Comparison of ENCODE assay signal across 8 cellular contexts in the genomic region with DNA sequence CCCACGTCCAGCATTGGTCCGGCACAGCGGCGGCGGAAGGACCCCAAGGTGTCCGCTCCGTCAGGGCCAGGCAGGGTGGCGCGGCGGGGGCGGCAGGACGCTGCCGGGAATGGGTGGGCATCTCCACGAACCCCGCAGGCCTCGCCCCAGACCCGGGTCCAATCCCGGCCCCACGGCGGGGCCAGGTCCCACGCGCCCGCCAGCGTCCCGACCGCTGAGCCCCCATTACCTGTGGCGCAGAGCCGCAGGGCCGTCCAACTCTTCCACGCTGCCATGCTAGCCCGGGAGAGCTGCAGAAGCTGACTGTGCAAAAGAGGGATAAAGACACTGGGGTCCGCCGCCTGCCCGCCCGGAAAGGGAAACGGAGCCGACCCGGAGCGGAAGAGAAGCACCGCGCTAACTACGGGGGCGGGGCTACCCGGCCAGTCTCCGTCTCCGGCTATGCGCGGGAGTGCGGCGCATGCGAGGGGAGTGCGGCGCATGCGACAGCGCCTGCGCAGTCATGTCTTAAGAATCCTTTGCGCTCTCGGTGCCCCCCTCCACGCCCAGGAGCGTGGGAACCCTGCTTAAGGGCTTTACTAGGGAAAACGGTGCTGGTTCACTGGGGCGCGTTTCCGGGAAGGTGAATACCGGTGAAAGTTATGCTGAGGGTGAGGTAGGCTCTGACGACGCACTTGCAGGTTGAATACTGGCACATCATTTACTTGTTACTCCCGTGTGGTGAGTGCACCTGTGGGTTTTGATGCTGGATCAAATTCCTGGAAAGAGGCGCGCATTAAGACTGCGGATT.
A peak's percentile ranks its signal among the peaks of the same experiment; 100 is the strongest.
DNase-seq lines count a peak whose midpoint lies in the region; FAIRE-seq and TF ChIP-seq lines count a peak whose summit lies in the region.

Gene TMX3 (minus strand): TSS at position 402 of the 790 bp plus-strand sequence. CDS start 127 bp downstream, at position 275.

- no peaks in the 10 kb centered on the region for H3K27me3 Mint-ChIP-seq in nephron (ENCODE audit: low read depth)
- no peaks in the 10 kb centered on the region for H3K27me3 Mint-ChIP-seq in stimulated activated naive CD8-positive, alpha-beta T cell treated with anti-CD3 and anti-CD28 coated beads, Interleukin-15, Interleukin-2, amounts not matched to agents 100 ng/mL and 50 ng/mL, for 24 hours

- no peak for TF ChIP-seq CTCF in Loucy (conservative IDR thresholded peaks at IDR 0.05; ENCODE audit: low read length)
- no peak for TF ChIP-seq CTCF in fibroblast of pulmonary artery (IDR thresholded peaks at IDR 0.05; ENCODE audit: low read length, missing control alignments)
- TF ChIP-seq CTCF in nephron (IDR thresholded peaks at IDR 0.05; ENCODE audit: unreplicated experiment in 3 of 3), result no peak

- H3K36me3 ChIP-seq in Loucy (ENCODE audit: insufficient read depth, low read length), result peaks cover 22% of the 10 kb centered on the region; the same call in 1 of the 2 replicates

- no peaks in the 10 kb centered on the region for H3K27me3 ChIP-seq in Loucy (ENCODE audit: insufficient read depth, low read length, poor library complexity, severe bottlenecking)

- peak within 1 kb of the TSS; percentile 86 for H3K4me2 ChIP-seq in Loucy (ENCODE audit: low read depth, low read length, poor library complexity, severe bottlenecking)

- TF ChIP-seq POLR2A in H54 (IDR thresholded peaks at IDR 0.05; ENCODE audit: low read depth, low read length) (peak; percentile 48), Raji (IDR thresholded peaks at IDR 0.05; ENCODE audit: insufficient read depth, low read depth, low read length) (peak; percentile 70)

- peaks cover 26% of the 10 kb centered on the region for H3K4me1 Mint-ChIP-seq in nephron
- peaks cover 46% of the 10 kb centered on the region for H3K4me1 Mint-ChIP-seq in stimulated activated naive CD8-positive, alpha-beta T cell treated with anti-CD3 and anti-CD28 coated beads, Interleukin-15, Interleukin-2, amounts not matched to agents 100 ng/mL and 50 ng/mL, for 24 hours (ENCODE audit: low read depth)

- peak within 1 kb of the TSS; percentile 91 for H3K9ac ChIP-seq in Loucy (ENCODE audit: low read depth, low read length, poor library complexity, severe bottlenecking)

- H3K9me2 ChIP-seq in Loucy (replicated peaks; ENCODE audit: low read depth, low read length), result no peaks in the 10 kb centered on the region

- peaks cover 45% of the 10 kb centered on the region for H3K4me1 ChIP-seq in Loucy (ENCODE audit: insufficient read depth, low read length, poor library complexity, severe bottlenecking)

- peak; percentile 74 for FAIRE-seq in H54 (lab: Jason Lieb, UNC)

- H3K79me2 ChIP-seq in Loucy (ENCODE audit: insufficient read depth, low read length), result peaks cover 59% of the 10 kb centered on the region

- peak within 1 kb of the TSS; percentile 76 to 94 (median 94) for H3K27ac Mint-ChIP-seq in nephron
- H3K27ac Mint-ChIP-seq in stimulated activated naive CD8-positive, alpha-beta T cell treated with anti-CD3 and anti-CD28 coated beads, Interleukin-15, Interleukin-2, amounts not matched to agents 100 ng/mL and 50 ng/mL, for 24 hours, result peak within 1 kb of the TSS; percentile 96

- H4K20me1 ChIP-seq in Loucy (ENCODE audit: insufficient read depth, low read length, poor library complexity, severe bottlenecking), result peaks cover 42% of the 10 kb centered on the region

- H3F3A ChIP-seq in Loucy (ENCODE audit: low read depth), result no peaks in the 10 kb centered on the region

- peak within 1 kb of the TSS; percentile 92 for H3K4me3 ChIP-seq in Loucy (ENCODE audit: low read length, poor library complexity, severe bottlenecking)
- H3K4me3 ChIP-seq in fibroblast of pulmonary artery (replicated peaks; ENCODE audit: low read depth, low read length), result peak within 1 kb of the TSS; percentile 84

- H3K4me3 Mint-ChIP-seq in nephron, result peak within 1 kb of the TSS; percentile 95 to 98 (median 97)
- peak within 1 kb of the TSS; percentile 99 for H3K4me3 Mint-ChIP-seq in stimulated activated naive CD8-positive, alpha-beta T cell treated with anti-CD3 and anti-CD28 coated beads, Interleukin-15, Interleukin-2, amounts not matched to agents 100 ng/mL and 50 ng/mL, for 24 hours

- H3K9me3 Mint-ChIP-seq in nephron, result no peaks in the 10 kb centered on the region
- no peaks in the 10 kb centered on the region for H3K9me3 Mint-ChIP-seq in stimulated activated naive CD8-positive, alpha-beta T cell treated with anti-CD3 and anti-CD28 coated beads, Interleukin-15, Interleukin-2, amounts not matched to agents 100 ng/mL and 50 ng/mL, for 24 hours

- H3K9me3 ChIP-seq in Loucy (ENCODE audit: insufficient read depth, low read depth, low read length), result no peaks in the 10 kb centered on the region

- DNase-seq in EL (peak; percentile 95), H54 (ENCODE audit: insufficient read length, low spot score) (peak; percentile 68), fibroblast of pulmonary artery (ENCODE audit: low read depth) (peak; percentile 95)
- peak; percentile 90 for DNase-seq in activated T-helper 9 cell treated with anti-CD3 and anti-CD28 coated beads, Interleukin-2, amount 50 U/mL, for 16 hours (ENCODE audit: low read depth)

- H2AFZ ChIP-seq in Loucy (ENCODE audit: low read length), result peak within 1 kb of the TSS; percentile 100

- peaks cover 26% of the 10 kb centered on the region for H3K36me3 Mint-ChIP-seq in nephron (ENCODE audit: low read depth)
- peaks cover 47% of the 10 kb centered on the region for H3K36me3 Mint-ChIP-seq in stimulated activated naive CD8-positive, alpha-beta T cell treated with anti-CD3 and anti-CD28 coated beads, Interleukin-15, Interleukin-2, amounts not matched to agents 100 ng/mL and 50 ng/mL, for 24 hours (ENCODE audit: low read depth)

Comparison
In these comparisons a context has a peak if more than half of its experiments do, and no peak if none do; other contexts are left out.
1. Peak in every context shown above with its lines: DNase-seq and H3K4me3 ChIP-seq.